9 cellular contexts compared by ENCODE assay signal in genomic region chr10:80256798-80257197, GRCh38. TPM values are rescaled to one million over a fixed set of nuclear protein-coding genes. Genes with fewer than 3 reads are reported as not detected.
DNase-seq lines count a peak whose midpoint lies in the region; ATAC-seq and TF ChIP-seq lines count a peak whose summit lies in the region.
"Not testable (repeated sequence)": the region's sequence is repeated elsewhere in the genome, so short reads cannot be mapped to it uniquely, and the experiment has no call there.
"Had no signal": no experiment of that assay in that cellular context is flagged by ENCODE, and none has a peak within 500 bp of the region (broad histone marks: within the 10 kb centered on the region; RNA-seq: fewer than 3 reads in every experiment).

No MANE protein-coding gene starts in this region.

- not testable (repeated sequence) for TF ChIP-seq CTCF in activated CD8-positive, alpha-beta T cell treated with anti-CD3 and anti-CD28 coated beads for 36 hours (IDR thresholded peaks at IDR 0.05)
- TF ChIP-seq CTCF in epithelial cell of proximal tubule (conservative IDR thresholded peaks at IDR 0.05; ENCODE audit: low read depth, low read length) = peak; percentile 51

- H3K9me3 Mint-ChIP-seq in activated CD8-positive, alpha-beta T cell treated with anti-CD3 and anti-CD28 coated beads for 36 hours = not testable (repeated sequence)

- H3K4me1 Mint-ChIP-seq in activated CD8-positive, alpha-beta T cell treated with anti-CD3 and anti-CD28 coated beads for 36 hours (ENCODE audit: low read depth) = not testable (repeated sequence)

- not testable (repeated sequence) for H3K27me3 Mint-ChIP-seq in activated CD8-positive, alpha-beta T cell treated with anti-CD3 and anti-CD28 coated beads for 36 hours

- peak; percentile 12 for DNase-seq in DMS153 (lab: John Stamatoyannopoulos, UW)
- peak; percentile 5 for DNase-seq in NCI-H774 (lab: John Stamatoyannopoulos, UW)
- DNase-seq in activated CD8-positive, alpha-beta T cell treated with anti-CD3 and anti-CD28 coated beads for 36 hours = peak; percentile 22
- not testable (repeated sequence) for DNase-seq in epithelial cell of proximal tubule (ENCODE audit: low read depth)
- DNase-seq in left kidney (ENCODE audit: low read depth, low spot score) = peak; percentile 76
- DNase-seq in stimulated activated CD4-positive, alpha-beta T cell treated with anti-CD3 and anti-CD28 coated beads, Interleukin-15, amount 100 ng/mL, for 24 hours = peak; percentile 17

- CTCF ChIA-PET in activated CD8-positive, alpha-beta T cell treated with anti-CD3 and anti-CD28 coated beads for 36 hours (lab: Charles Lee) = not testable (repeated sequence)

- not testable (repeated sequence) for H3K4me3 ChIP-seq in epithelial cell of proximal tubule (ENCODE audit: low read depth, low read length)

- peak; percentile 40 for ATAC-seq in GM19463 (IDR thresholded peaks at IDR 0.05; ENCODE audit: unreplicated experiment)
- not testable (repeated sequence) for ATAC-seq in activated CD8-positive, alpha-beta T cell treated with anti-CD3 and anti-CD28 coated beads for 36 hours

- not testable (repeated sequence) for H3K27ac Mint-ChIP-seq in activated CD8-positive, alpha-beta T cell treated with anti-CD3 and anti-CD28 coated beads for 36 hours

- not testable (repeated sequence) for TF ChIP-seq EP300 in Ishikawa (IDR thresholded peaks at IDR 0.05; ENCODE audit: borderline replicate concordance)

- intact Hi-C loops in activated CD8-positive, alpha-beta T cell treated with anti-CD3 and anti-CD28 coated beads for 36 hours (cut with micrococcal nuclease) = not testable (repeated sequence)

- H3K4me3 Mint-ChIP-seq in activated CD8-positive, alpha-beta T cell treated with anti-CD3 and anti-CD28 coated beads for 36 hours = not testable (repeated sequence)

- H3K36me3 Mint-ChIP-seq in activated CD8-positive, alpha-beta T cell treated with anti-CD3 and anti-CD28 coated beads for 36 hours (ENCODE audit: low read depth) = not testable (repeated sequence)

- POLR2A ChIA-PET in activated CD8-positive, alpha-beta T cell treated with anti-CD3 and anti-CD28 coated beads for 36 hours (lab: Charles Lee) = not testable (repeated sequence)

- TF ChIP-seq RAD21 in Ishikawa (IDR thresholded peaks at IDR 0.05; ENCODE audit: low read depth) = peak; percentile 77

RNA-seq across cellular contexts. Expression of gene MAT1A, which starts 32.7 kb away (rescaled TPM):
- not detected for total RNA-seq in activated CD8-positive, alpha-beta T cell treated with anti-CD3 and anti-CD28 coated beads for 36 hours
- total RNA-seq in epithelial cell of proximal tubule = not detected in 2 replicates
- total RNA-seq: B cell had no signal

RNA-seq across cellular contexts. Expression of gene ANXA11, which starts 51.5 kb away (rescaled TPM):
- 100 to 1,000 TPM; 226 to 238 TPM for total RNA-seq in activated CD8-positive, alpha-beta T cell treated with anti-CD3 and anti-CD28 coated beads for 36 hours
- total RNA-seq in epithelial cell of proximal tubule = 148 and 153 TPM in 2 replicates
